8 cellular contexts compared by ENCODE assay signal in the genomic region with DNA sequence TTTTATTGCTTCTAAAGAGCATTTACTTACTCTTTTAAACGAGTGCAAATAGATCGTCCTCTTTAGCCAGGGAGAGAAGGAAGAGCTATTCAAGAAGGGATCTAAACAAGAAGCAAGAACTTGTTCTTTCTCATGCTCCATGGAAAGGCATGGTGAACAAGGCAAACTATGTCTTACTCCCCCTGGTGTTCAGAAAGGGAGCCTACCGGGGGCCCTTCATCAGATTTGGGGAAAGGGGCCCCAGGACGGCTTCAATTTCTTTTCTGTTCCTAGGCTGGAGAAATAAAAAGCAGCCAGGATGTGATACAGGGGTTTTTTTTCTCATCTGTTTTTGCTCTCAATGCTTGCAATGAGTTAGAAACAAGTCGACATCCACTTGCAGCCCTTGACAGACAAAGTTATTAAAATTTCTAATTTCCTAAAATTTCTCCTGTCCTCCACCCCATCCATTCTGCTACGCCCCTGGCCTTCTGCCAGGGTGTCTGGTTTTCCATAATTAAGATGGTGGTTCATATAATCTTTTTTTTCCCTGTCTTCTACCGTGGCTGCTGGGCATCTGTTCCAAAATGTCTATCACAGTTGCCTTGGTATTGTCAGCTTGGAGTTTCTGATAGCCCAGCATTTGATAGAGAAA.
DNase-seq lines count a peak whose midpoint lies in the region; ATAC-seq and TF ChIP-seq lines count a peak whose summit lies in the region.

No MANE protein-coding gene starts in this region.

- H3K27me3 ChIP-seq in SK-N-SH (ENCODE audit: insufficient read depth): no peaks in the 10 kb centered on the region
- no peaks in the 10 kb centered on the region for H3K27me3 ChIP-seq in sigmoid colon

- H3K9me3 ChIP-seq in SK-N-SH: no peaks in the 10 kb centered on the region
- no peaks in the 10 kb centered on the region for H3K9me3 ChIP-seq in sigmoid colon

- CTCF ChIA-PET in SK-N-SH (lab: Yijun Ruan, JAX): interaction anchor here (0.6 to 9.3 kb wide), 55 partner anchors 9 to 335 kb away, joined by 3 to 68 read pairs (median 5); partner anchors contain the start of gene CREB5

- H3F3A ChIP-seq in SK-N-SH (replicated peaks; ENCODE audit: insufficient read depth): no peaks in the 10 kb centered on the region

- TF ChIP-seq CTCF in SK-N-SH (IDR thresholded peaks at IDR 0.05) (peak; percentile 86), sigmoid colon (IDR thresholded peaks at IDR 0.05) (peak in 3 of 4 experiments; percentile 28 to 55 (median 29))

- TF ChIP-seq EP300 in SK-N-SH (IDR thresholded peaks at IDR 0.05; ENCODE audit: borderline replicate concordance in 1 of 2, low read depth in 1 of 2, low read length in 1 of 2) (no peak), sigmoid colon (IDR thresholded peaks at IDR 0.05) (no peak)

- POLR2A ChIA-PET in SK-N-SH (lab: Yijun Ruan, JAX): no interaction called here

- no peak overlapping the region for H3K9ac ChIP-seq in SK-N-SH

- H4K20me1 ChIP-seq in SK-N-SH (ENCODE audit: insufficient read depth): no peaks in the 10 kb centered on the region

- H3K79me2 ChIP-seq in SK-N-SH (ENCODE audit: insufficient read depth): no peaks in the 10 kb centered on the region

- no peak overlapping the region for H3K4me2 ChIP-seq in SK-N-SH

- WGBS in SK-N-SH (ENCODE audit: low lambda C conversion rate): 21% methylated on average over 7 of the region's 7 CpGs
- WGBS in sigmoid colon, 2 donors: 22 to 41% methylated on average over 7 of the region's 7 CpGs

- intact Hi-C loops in sigmoid colon (cut with DNase I): loop anchor here (5.0 kb wide), 2 partner anchors 56 to 219 kb away; no protein-coding TSS in a partner anchor

- peak; percentile 1 to 9 for DNase-seq in activated CD4-positive, alpha-beta T cell treated with anti-CD3 and anti-CD28 coated beads for 24 hours (ENCODE audit: low read depth in 2 of 2)
- DNase-seq in activated CD4-positive, alpha-beta T cell treated with anti-CD3 and anti-CD28 coated beads, Interleukin-2, amount 50 U/mL, for 4 hours: no peak
- DNase-seq in HT-29 (ENCODE audit: low spot score) (peak; percentile 68), SK-N-SH (peak; percentile 60), fibroblast of peridontal ligament (ENCODE audit: extremely low read depth) (peak; percentile 4), sigmoid colon (no peak), T1000 (lab: John Stamatoyannopoulos, UW) (no peak)

- H3K27ac ChIP-seq in SK-N-SH (ENCODE audit: low read depth in 2 of 2, low read length in 1 of 2): no peak overlapping the region
- peak overlapping the region in 1 of 4 donors; percentile 48 for H3K27ac ChIP-seq in sigmoid colon

- peak; percentile 76 for TF ChIP-seq RAD21 in SK-N-SH (IDR thresholded peaks at IDR 0.05; ENCODE audit: low read length)

- no peaks in the 10 kb centered on the region for H3K9me2 ChIP-seq in SK-N-SH

- no peak for TF ChIP-seq POLR2A in sigmoid colon (IDR thresholded peaks at IDR 0.05)

- ATAC-seq in HG03571 (IDR thresholded peaks at IDR 0.05; ENCODE audit: unreplicated experiment): no peak

- H2AFZ ChIP-seq in SK-N-SH (ENCODE audit: low read depth): no peak overlapping the region

- H3K4me3 ChIP-seq in SK-N-SH (ENCODE audit: low read depth in 2 of 2, low read length in 1 of 2): no peak overlapping the region
- H3K4me3 ChIP-seq in sigmoid colon: no peak overlapping the region

- H3K4me1 ChIP-seq in SK-N-SH (ENCODE audit: control insufficient read depth in 1 of 2, insufficient read depth in 2 of 2, low read depth in 1 of 2, low read length in 1 of 2) (peaks cover 3 to 8% of the 10 kb centered on the region in 2 experiments; a peak in 2 of 4 replicates), sigmoid colon (peaks cover 0 to 53% (median 35%) of the 10 kb centered on the region in 4 donors)

- no peaks in the 10 kb centered on the region for H3K36me3 ChIP-seq in SK-N-SH (replicated peaks in 1 of 2; ENCODE audit: control insufficient read depth in 1 of 2, insufficient read depth in 2 of 2, low read length in 1 of 2)
- H3K36me3 ChIP-seq in sigmoid colon: no peaks in the 10 kb centered on the region

TF ChIP-seq in SK-N-SH, 30 proteins besides CTCF, POLR2A, EP300 and RAD21:
- peak; percentile 74 for TF ChIP-seq SMC3 (IDR thresholded peaks at IDR 0.05; ENCODE audit: low read depth, low read length)
- TF ChIP-seq MEF2A (IDR thresholded peaks at IDR 0.05; ENCODE audit: borderline replicate concordance, low read depth): no peak
- TF ChIP-seq NRF1 (IDR thresholded peaks at IDR 0.05; ENCODE audit: low read depth, low read length): no peak

Comparison
In these comparisons a context has a peak if more than half of its experiments do, and no peak if none do; other contexts are left out.
1. DNase-seq: peak in activated CD4-positive, alpha-beta T cell treated with anti-CD3 and anti-CD28 coated beads for 24 hours (2 of 2), HT-29 (single experiment), SK-N-SH (single experiment) and fibroblast of peridontal ligament (single experiment); none in activated CD4-positive, alpha-beta T cell treated with anti-CD3 and anti-CD28 coated beads, Interleukin-2, amount 50 U/mL, for 4 hours (0 of 2), sigmoid colon (single experiment) and T1000 (single experiment).